In genomic region chr13:43786766-43787517, GRCh38 we compare ENCODE assay signal across 7 cellular contexts. TPM values are rescaled to one million over a fixed set of nuclear protein-coding genes. Genes with fewer than 3 reads are reported as not detected.
A peak's percentile ranks its signal among the peaks of the same experiment; 100 is the strongest.
DNase-seq lines count a peak whose midpoint lies in the region; ATAC-seq and TF ChIP-seq lines count a peak whose summit lies in the region.

TSS of gene ENOX1 (minus strand) at chr13:43786972.

- intact Hi-C loops in breast epithelium (cut with DNase I; ENCODE audit: low total_unique reads) = no loop called here
- intact Hi-C loops in sciatic nerve (cut with DNase I) = no loop called here

- H3K4me3 ChIP-seq in SJSA1 = peak within 1 kb of the TSS; percentile 50
- peak within 1 kb of the TSS; percentile 56 to 73 (median 66) for H3K4me3 ChIP-seq in breast epithelium
- H3K4me3 ChIP-seq in iPS-18c (ENCODE audit: insufficient read depth, low read depth, low read length) = peak within 1 kb of the TSS; percentile 71

- H3K27me3 ChIP-seq in SJSA1 (replicated peaks) (no peaks in the 10 kb centered on the region; the same call in 1 of the 2 replicates), breast epithelium (no peaks in the 10 kb centered on the region)

- ATAC-seq in HG03135 (IDR thresholded peaks at IDR 0.05; ENCODE audit: unreplicated experiment) (peak; percentile 45), sciatic nerve (peak; percentile 80)

- no peaks in the 10 kb centered on the region for H3K36me3 ChIP-seq in SJSA1
- no peaks in the 10 kb centered on the region for H3K36me3 ChIP-seq in breast epithelium

- TF ChIP-seq POLR2A in breast epithelium (IDR thresholded peaks at IDR 0.05) = no peak

- H3K4me1 ChIP-seq in SJSA1 (replicated peaks) = peaks cover 21% of the 10 kb centered on the region
- no peaks in the 10 kb centered on the region for H3K4me1 ChIP-seq in breast epithelium

- no peaks in the 10 kb centered on the region for H3K9me3 ChIP-seq in SJSA1 (replicated peaks)
- H3K9me3 ChIP-seq in breast epithelium = no peaks in the 10 kb centered on the region
- no peaks in the 10 kb centered on the region for H3K9me3 ChIP-seq in iPS-18c (ENCODE audit: control insufficient read depth, insufficient read depth, low read length)

- peak; percentile 18 for DNase-seq in GDM1 (lab: John Stamatoyannopoulos, UW)
- DNase-seq in SJSA1 (ENCODE audit: low read depth in 1 of 2, low spot score in 2 of 2) = peak; percentile 63 to 67
- DNase-seq in breast epithelium (ENCODE audit: low spot score in 2 of 2) = no peak
- DNase-seq in sciatic nerve (ENCODE audit: low spot score) = peak; percentile 68
- no peak for DNase-seq in NCI-H1436 (lab: John Stamatoyannopoulos, UW)

- peak in 1 of 3 donors; percentile 7 for TF ChIP-seq CTCF in breast epithelium (IDR thresholded peaks at IDR 0.05)

- H3K27ac ChIP-seq in SJSA1 = no peak within 1 kb of the TSS
- H3K27ac ChIP-seq in breast epithelium = peak within 1 kb of the TSS; percentile 36 to 45

RNA-seq across cellular contexts. Expression of gene ENOX1, which starts in this region (rescaled TPM):
- 0.28 and 1.3 TPM in 2 replicates for total RNA-seq in SJSA1 (2014; rRNA removed; shearing (Covaris generic))
- total RNA-seq in breast epithelium (1 to 10 TPM; 1.9 to 2.3 (median 2.0) TPM), sciatic nerve (4.3 TPM)

Comparison
In these comparisons a context has a peak if more than half of its experiments do, and no peak if none do; other contexts are left out.
1. DNase-seq: peak in GDM1 (single experiment), SJSA1 (2 of 2) and sciatic nerve (single experiment); none in breast epithelium (0 of 2) and NCI-H1436 (single experiment).
2. Peak in every context shown above with its lines, with median percentiles within 50 percentile points of each other: H3K4me3 ChIP-seq.